ENCODE assay signal across 6 cellular contexts in the genomic region with DNA sequence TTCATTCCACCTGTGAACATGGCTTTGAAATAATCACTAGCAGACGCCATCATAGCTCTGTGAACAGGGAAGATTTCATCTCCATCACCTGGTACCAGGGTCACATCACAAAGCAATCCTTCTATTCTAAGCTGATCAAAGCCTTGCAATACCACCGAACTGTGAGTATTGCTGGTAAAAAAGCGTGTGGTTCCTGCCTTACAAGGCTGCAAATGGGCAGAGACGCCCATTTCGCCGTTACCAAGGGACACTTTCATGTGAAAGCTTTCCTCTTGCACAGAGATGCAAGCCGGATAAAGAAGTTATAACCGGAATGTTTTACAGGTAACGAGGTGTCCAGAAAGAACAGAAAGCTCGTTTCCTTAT. TPM values are rescaled to one million over a fixed set of nuclear protein-coding genes. Genes with fewer than 3 reads are reported as not detected.
DNase-seq lines count a peak whose midpoint lies in the region; ATAC-seq lines count a peak whose summit lies in the region.

No MANE protein-coding gene starts in this region.

- H3K4me3 ChIP-seq in ectodermal cell (ENCODE audit: insufficient read depth, low read depth, low read length) = peak overlapping the region; percentile 72

- no peak for DNase-seq in sciatic nerve (ENCODE audit: low spot score)
- DNase-seq in activated CD4-positive, alpha-beta T cell treated with anti-CD3 and anti-CD28 coated beads, Interleukin-2, amount 50 U/mL, for 4 hours = no peak

- WGBS in ectodermal cell, 2 experiments = 3 to 6% methylated on average over 10 of the region's 10 CpGs

- no peak overlapping the region for H3K27ac ChIP-seq in ectodermal cell (ENCODE audit: insufficient read depth, low read depth, low read length, poor library complexity, severe bottlenecking)

- H3K4me1 ChIP-seq in ectodermal cell (ENCODE audit: control insufficient read depth, insufficient read depth, low read length) = peaks cover 20% of the 10 kb centered on the region

- H3K27me3 ChIP-seq in ectodermal cell (ENCODE audit: control insufficient read depth, insufficient read depth, low read length, poor library complexity, severe bottlenecking) = no peaks in the 10 kb centered on the region

- no peaks in the 10 kb centered on the region for H3K9me3 ChIP-seq in ectodermal cell (ENCODE audit: control insufficient read depth, low read length)

- intact Hi-C loops in sciatic nerve (cut with DNase I) = no loop called here

- ATAC-seq in GM18909 (IDR thresholded peaks at IDR 0.05; ENCODE audit: poor library complexity, unreplicated experiment) (peak; percentile 9), HG03565 (IDR thresholded peaks at IDR 0.05; ENCODE audit: unreplicated experiment) (peak; percentile 5), sciatic nerve (peak; percentile 42), HG02970 (IDR thresholded peaks at IDR 0.05; ENCODE audit: low FRiP score, unreplicated experiment) (no peak)

- peaks cover 5% of the 10 kb centered on the region for H3K36me3 ChIP-seq in ectodermal cell (ENCODE audit: control insufficient read depth, insufficient read depth, low read length)

RNA-seq across cellular contexts. Expression of gene KLHL9, which starts 0.6 kb away (rescaled TPM):
- polyA plus RNA-seq in ectodermal cell (2013, experiment 1 of 4) = 27.7 TPM
- polyA plus RNA-seq in ectodermal cell (2013, experiment 2 of 4) = 30.5 TPM
- 25.9 TPM for polyA plus RNA-seq in ectodermal cell (2013, experiment 3 of 4)
- 29.1 TPM for polyA plus RNA-seq in ectodermal cell (2013, experiment 4 of 4)
- total RNA-seq in sciatic nerve = 26.3 TPM

RNA-seq across cellular contexts. Expression of gene IFNA6, which starts 16.1 kb away (rescaled TPM):
- not detected for polyA plus RNA-seq in ectodermal cell (2013, experiment 1 of 4)
- not detected for polyA plus RNA-seq in ectodermal cell (2013, experiment 2 of 4)
- not detected for polyA plus RNA-seq in ectodermal cell (2013, experiment 3 of 4)
- polyA plus RNA-seq in ectodermal cell (2013, experiment 4 of 4) = not detected
- total RNA-seq in sciatic nerve = not detected

RNA-seq across cellular contexts. Expression of gene IFNA5, which starts 29.5 kb away (rescaled TPM):
- not detected for polyA plus RNA-seq in ectodermal cell (2013, experiment 1 of 4)
- not detected for polyA plus RNA-seq in ectodermal cell (2013, experiment 2 of 4)
- polyA plus RNA-seq in ectodermal cell (2013, experiment 3 of 4) = not detected
- not detected for polyA plus RNA-seq in ectodermal cell (2013, experiment 4 of 4)
- total RNA-seq in sciatic nerve = 0.36 TPM

RNA-seq across cellular contexts. Expression of gene IFNA13, which starts 33.3 kb away (rescaled TPM):
- polyA plus RNA-seq in ectodermal cell (2013, experiment 1 of 4) = not detected
- not detected for polyA plus RNA-seq in ectodermal cell (2013, experiment 2 of 4)
- not detected for polyA plus RNA-seq in ectodermal cell (2013, experiment 3 of 4)
- polyA plus RNA-seq in ectodermal cell (2013, experiment 4 of 4) = not detected
- total RNA-seq in sciatic nerve = not detected

RNA-seq across cellular contexts. Expression of gene IFNA2, which starts 50.6 kb away (rescaled TPM):
- not detected for polyA plus RNA-seq in ectodermal cell (2013, experiment 1 of 4)
- polyA plus RNA-seq in ectodermal cell (2013, experiment 2 of 4) = not detected
- not detected for polyA plus RNA-seq in ectodermal cell (2013, experiment 3 of 4)
- not detected for polyA plus RNA-seq in ectodermal cell (2013, experiment 4 of 4)
- total RNA-seq in sciatic nerve = not detected
